3 cellular contexts compared by ENCODE assay signal in genomic region chr4:136662539-136662938, GRCh38.
"Had no signal": no experiment of that assay in that cellular context is flagged by ENCODE, and none has a peak within 500 bp of the region (broad histone marks: within the 10 kb centered on the region; RNA-seq: fewer than 3 reads in every experiment).

No MANE protein-coding gene starts in this region.

- DNase-seq: GDM1, GF-D8 had no signal

- H3K4me3 ChIP-seq: GM12878 had no signal
